In genomic region chr17:79912552-79913330, GRCh38 we compare ENCODE assay signal across 18 cellular contexts.
"Had no signal": no experiment of that assay in that cellular context is flagged by ENCODE, and none has a peak within 500 bp of the region (broad histone marks: within the 10 kb centered on the region; RNA-seq: fewer than 3 reads in every experiment).

No MANE protein-coding gene starts in this region.

- H3K27me3 ChIP-seq: right atrium auricular region, upper lobe of left lung, uterus had no signal

- DNase-seq: effector CD4-positive, alpha-beta T cell; endodermal cell; erythroblast; foreskin keratinocyte; left cardiac atrium; mesendoderm; naive B cell; small intestine; stimulated activated CD4-positive, alpha-beta T cell treated with anti-CD3 and anti-CD28 coated beads, Interleukin-2, amount 100 ng/mL, for 48 hours; stimulated activated naive CD4-positive, alpha-beta T cell treated with Interleukin-2 at 50 U/mL for 16 hours; tibial artery; uterus had no signal

- H3K27ac ChIP-seq: coronary artery, foreskin keratinocyte, neutrophil, right atrium auricular region, tibial artery, upper lobe of left lung, uterus had no signal

- H3K4me3 ChIP-seq: coronary artery, right atrium auricular region, tibial artery, upper lobe of left lung, uterus had no signal

- H3K36me3 ChIP-seq: neutrophil, right atrium auricular region, tibial artery, upper lobe of left lung, uterus had no signal

- H3K4me1 ChIP-seq: foreskin keratinocyte, uterus had no signal

- H3K9me3 ChIP-seq: neutrophil, right atrium auricular region, tibial artery, upper lobe of left lung, uterus had no signal

- FAIRE-seq: endothelial cell of umbilical vein, kidney, small intestine had no signal

- ATAC-seq: foreskin keratinocyte, left cardiac atrium had no signal
